In genomic region chr15:51678081-51678480, GRCh38 we compare ENCODE assay signal across 20 cellular contexts. TPM values are rescaled to one million over a fixed set of nuclear protein-coding genes. Genes with fewer than 3 reads are reported as not detected.
"Had no signal": no experiment of that assay in that cellular context is flagged by ENCODE, and none has a peak within 500 bp of the region (broad histone marks: within the 10 kb centered on the region; RNA-seq: fewer than 3 reads in every experiment).

No MANE protein-coding gene starts in this region.

- DNase-seq: activated CD4-positive, alpha-beta T cell treated with anti-CD3 and anti-CD28 coated beads, Interleukin-2, amount 50 U/mL, for 48 hours; activated naive CD4-positive, alpha-beta T cell treated with anti-CD3 and anti-CD28 coated beads, Interleukin-2, amount 50 U/mL, for 16 hours; adrenal gland; cortex of kidney; effector CD8-positive, alpha-beta T cell; kidney; left lung; mucosa of descending colon; naive thymus-derived CD4-positive, alpha-beta T cell; pancreas; stimulated activated CD4-positive, alpha-beta T cell treated with anti-CD3 and anti-CD28 coated beads, Interleukin-12 subunit alpha, Interleukin-12 subunit beta, amount 100 ng/mL, for 4 hours; stimulated activated CD4-positive, alpha-beta T cell treated with anti-CD3 and anti-CD28 coated beads, Interleukin-2, amount 100 ng/mL, for 24 hours; stomach; testis; upper lobe of left lung; WERI-Rb-1 had no signal

- H3K27ac ChIP-seq: adrenal gland, hepatocyte, left lung, pancreas, stomach, testis, upper lobe of left lung, WERI-Rb-1 had no signal

- H3K27ac Mint-ChIP-seq: naive thymus-derived CD4-positive, alpha-beta T cell had no signal

- H3K4me1 ChIP-seq: pancreas, testis had no signal

- H3K36me3 Mint-ChIP-seq: naive thymus-derived CD4-positive, alpha-beta T cell had no signal

- H3K9me3 Mint-ChIP-seq: central memory CD8-positive, alpha-beta T cell had no signal

- H3K4me3 ChIP-seq: adrenal gland, hepatocyte, left lung, mucosa of descending colon, pancreas, stomach, testis, upper lobe of left lung had no signal

- H3K4me3 Mint-ChIP-seq: central memory CD8-positive, alpha-beta T cell; naive thymus-derived CD4-positive, alpha-beta T cell had no signal

- H3K36me3 ChIP-seq: adrenal gland, left lung, pancreas, stomach, upper lobe of left lung, WERI-Rb-1 had no signal

- H3K4me1 Mint-ChIP-seq: central memory CD8-positive, alpha-beta T cell had no signal

- H3K27me3 ChIP-seq: testis had no signal

- ATAC-seq: left lung; mucosa of descending colon; naive thymus-derived CD4-positive, alpha-beta T cell; pancreas had no signal

- H3K9me3 ChIP-seq: left lung, mucosa of descending colon, pancreas, stomach, testis, upper lobe of left lung had no signal

RNA-seq across cellular contexts. Expression of gene SCG3, which starts 3.2 kb away (rescaled TPM):
- total RNA-seq: endothelial cell of umbilical vein; naive thymus-derived CD4-positive, alpha-beta T cell; T-helper 1 cell treated with Interleukin-12 subunit alpha and Interleukin-12 subunit beta and Interleukin-4 antibody, amounts not matched to agents 30 ng/mL and 1 ng/mL, for 36 hours had no signal
